ENCODE assay signal across 9 cellular contexts in genomic region chr20:63947638-63948456, GRCh38. TPM values are rescaled to one million over a fixed set of nuclear protein-coding genes. Genes with fewer than 3 reads are reported as not detected.
A peak's percentile ranks its signal among the peaks of the same experiment; 100 is the strongest.
DNase-seq lines count a peak whose midpoint lies in the region; ATAC-seq and TF ChIP-seq lines count a peak whose summit lies in the region.
"Had no signal": no experiment of that assay in that cellular context is flagged by ENCODE, and none has a peak within 500 bp of the region (broad histone marks: within the 10 kb centered on the region; RNA-seq: fewer than 3 reads in every experiment).

No MANE protein-coding gene starts in this region.

- H3K4me2 ChIP-seq in SK-N-SH: peak overlapping the region; percentile 15; the same call in 1 of the 2 replicates

- no peaks in the 10 kb centered on the region for H3K9me3 ChIP-seq in SK-N-SH
- H3K9me3 ChIP-seq in stomach smooth muscle (ENCODE audit: control insufficient read depth in 2 of 2, low read length in 2 of 2): no peaks in the 10 kb centered on the region

- H3K4me3 ChIP-seq in SK-N-SH (ENCODE audit: low read depth in 2 of 2, low read length in 1 of 2) (no peak overlapping the region; a peak in 1 of 4 replicates), stomach smooth muscle (ENCODE audit: low read length in 2 of 2) (peak overlapping the region in 1 of 2 donors; percentile 47)

- peaks cover 94% of the 10 kb centered on the region for H4K20me1 ChIP-seq in SK-N-SH (ENCODE audit: insufficient read depth)

- peaks cover 14 to 47% of the 10 kb centered on the region in 2 experiments; a peak in 3 of 4 replicates for H3K4me1 ChIP-seq in SK-N-SH (ENCODE audit: control insufficient read depth in 1 of 2, insufficient read depth in 2 of 2, low read depth in 1 of 2, low read length in 1 of 2)
- peaks cover 59% of the 10 kb centered on the region for H3K4me1 ChIP-seq in stomach smooth muscle (ENCODE audit: control insufficient read depth, insufficient read depth, low read length)

- H2AFZ ChIP-seq in SK-N-SH (ENCODE audit: low read depth): no peak overlapping the region

- TF ChIP-seq CTCF in SK-N-SH (IDR thresholded peaks at IDR 0.05): no peak

- H3K36me3 ChIP-seq in SK-N-SH (replicated peaks in 1 of 2; ENCODE audit: control insufficient read depth in 1 of 2, insufficient read depth in 2 of 2, low read length in 1 of 2): peaks cover 0 to 27% of the 10 kb centered on the region in 2 experiments
- H3K36me3 ChIP-seq in stomach smooth muscle (ENCODE audit: control insufficient read depth in 2 of 2, insufficient read depth in 2 of 2, low read length in 2 of 2): peaks cover 18 to 21% of the 10 kb centered on the region in 2 donors

- CTCF ChIA-PET in SK-N-SH (lab: Yijun Ruan, JAX): no interaction called here

- ATAC-seq in SK-N-SH treated with all-trans-retinoic acid at 6 μM for 48 hours (no peak), HG02981 (IDR thresholded peaks at IDR 0.05; ENCODE audit: unreplicated experiment) (no peak)

- no peaks in the 10 kb centered on the region for H3K27me3 Mint-ChIP-seq in activated T-helper 1 cell treated with anti-CD3 and anti-CD28 coated beads, Interleukin-12 subunit alpha, Interleukin-12 subunit beta, Interleukin-2, Interleukin-4 antibody, amounts not matched to agents 30 ng/mL and 10 ng/mL and 1 ng/mL, durations not matched to agents 14 hours and 24 hours and 36 hours (ENCODE audit: insufficient read depth)

- H3K4me3 Mint-ChIP-seq in activated T-helper 1 cell treated with anti-CD3 and anti-CD28 coated beads, Interleukin-12 subunit alpha, Interleukin-12 subunit beta, Interleukin-2, Interleukin-4 antibody, amounts not matched to agents 30 ng/mL and 10 ng/mL and 1 ng/mL, durations not matched to agents 14 hours and 24 hours and 36 hours: peak overlapping the region; percentile 77

- peaks cover 60% of the 10 kb centered on the region for H3K79me2 ChIP-seq in SK-N-SH (ENCODE audit: insufficient read depth)

- H3K36me3 Mint-ChIP-seq in activated T-helper 1 cell treated with anti-CD3 and anti-CD28 coated beads, Interleukin-12 subunit alpha, Interleukin-12 subunit beta, Interleukin-2, Interleukin-4 antibody, amounts not matched to agents 30 ng/mL and 10 ng/mL and 1 ng/mL, durations not matched to agents 14 hours and 24 hours and 36 hours (ENCODE audit: low read depth): peaks cover 8% of the 10 kb centered on the region

- H3K4me1 Mint-ChIP-seq in activated T-helper 1 cell treated with anti-CD3 and anti-CD28 coated beads, Interleukin-12 subunit alpha, Interleukin-12 subunit beta, Interleukin-2, Interleukin-4 antibody, amounts not matched to agents 30 ng/mL and 10 ng/mL and 1 ng/mL, durations not matched to agents 14 hours and 24 hours and 36 hours (ENCODE audit: low read depth): peaks cover 27% of the 10 kb centered on the region

- H3K9ac ChIP-seq in SK-N-SH (no peak overlapping the region), stomach smooth muscle (ENCODE audit: low read length in 2 of 2) (no peak overlapping the region)

- no peaks in the 10 kb centered on the region for H3K9me3 Mint-ChIP-seq in activated T-helper 1 cell treated with anti-CD3 and anti-CD28 coated beads, Interleukin-12 subunit alpha, Interleukin-12 subunit beta, Interleukin-2, Interleukin-4 antibody, amounts not matched to agents 30 ng/mL and 10 ng/mL and 1 ng/mL, durations not matched to agents 14 hours and 24 hours and 36 hours

- POLR2A ChIA-PET in SK-N-SH (lab: Yijun Ruan, JAX): no interaction called here

- H3K9me2 ChIP-seq in SK-N-SH: no peaks in the 10 kb centered on the region

- no peak for TF ChIP-seq RAD21 in SK-N-SH (IDR thresholded peaks at IDR 0.05; ENCODE audit: low read length)

- WGBS in SK-N-SH (ENCODE audit: low lambda C conversion rate): 61% methylated on average over 10 of the region's 27 CpGs

- H3K27ac ChIP-seq in SK-N-SH (ENCODE audit: low read depth in 2 of 2, low read length in 1 of 2) (peak overlapping the region in 1 of 2 experiments; percentile 81; a peak in 2 of 4 replicates), layer of hippocampus (ENCODE audit: low read depth, low read length) (peak overlapping the region; percentile 99), stomach smooth muscle (ENCODE audit: low read length) (peak overlapping the region; percentile 91)

- no peak for TF ChIP-seq EP300 in SK-N-SH (IDR thresholded peaks at IDR 0.05; ENCODE audit: borderline replicate concordance in 1 of 2, low read depth in 1 of 2, low read length in 1 of 2)

- no peaks in the 10 kb centered on the region for H3K27me3 ChIP-seq in SK-N-SH (ENCODE audit: insufficient read depth)
- H3K27me3 ChIP-seq in layer of hippocampus (ENCODE audit: control insufficient read depth, insufficient read depth, low read length): peaks cover 2% of the 10 kb centered on the region
- no peaks in the 10 kb centered on the region for H3K27me3 ChIP-seq in stomach smooth muscle (ENCODE audit: control insufficient read depth in 1 of 2, insufficient read depth in 2 of 2, low read length in 2 of 2)

- DNase-seq in SK-N-SH (no peak), HT-29 (ENCODE audit: low spot score) (no peak), NCI-H748 (lab: John Stamatoyannopoulos, UW; ENCODE audit: unreplicated experiment) (no peak)
- DNase-seq in activated T-helper 1 cell treated with anti-CD3 and anti-CD28 coated beads, Interleukin-12 subunit alpha, Interleukin-12 subunit beta, Interleukin-2, Interleukin-4 antibody, amounts not matched to agents 30 ng/mL and 10 ng/mL and 1 ng/mL, durations not matched to agents 14 hours and 24 hours and 36 hours (ENCODE audit: low spot score): no peak
- DNase-seq: cortex of kidney had no signal

- intact Hi-C loops in activated T-helper 1 cell treated with anti-CD3 and anti-CD28 coated beads, Interleukin-12 subunit alpha, Interleukin-12 subunit beta, Interleukin-2, Interleukin-4 antibody, amounts not matched to agents 30 ng/mL and 10 ng/mL and 1 ng/mL, durations not matched to agents 14 hours and 24 hours and 36 hours (cut with micrococcal nuclease): no loop called here

- H3F3A ChIP-seq in SK-N-SH (replicated peaks; ENCODE audit: insufficient read depth): peaks cover 25% of the 10 kb centered on the region

- H3K27ac Mint-ChIP-seq in activated T-helper 1 cell treated with anti-CD3 and anti-CD28 coated beads, Interleukin-12 subunit alpha, Interleukin-12 subunit beta, Interleukin-2, Interleukin-4 antibody, amounts not matched to agents 30 ng/mL and 10 ng/mL and 1 ng/mL, durations not matched to agents 14 hours and 24 hours and 36 hours: peak overlapping the region; percentile 94

TF ChIP-seq in SK-N-SH treated with all-trans-retinoic acid at 6 μM for 48 hours, 23 proteins besides CTCF, POLR2A, EP300 and RAD21 (continues in another document):
- no peak for TF ChIP-seq CREB5 (CRISPR knock-in tag; IDR thresholded peaks at IDR 0.05; ENCODE audit: low read depth)

RNA-seq across cellular contexts. Expression of gene UCKL1, which starts 8.4 kb away (rescaled TPM):
- polyA plus RNA-seq in SK-N-SH (2012; rRNA removed): 70.3 and 71.6 TPM in 2 replicates
- 25.9 and 43.7 TPM in 2 replicates for polyA plus RNA-seq in SK-N-SH (2012; cell fraction: cytosol; rRNA removed)
- polyA plus RNA-seq in SK-N-SH (2012; cell fraction: nucleus; rRNA removed): 214 and 226 TPM in 2 replicates
- 48.7 and 49.3 TPM in 2 replicates for total RNA-seq in activated T-helper 1 cell treated with anti-CD3 and anti-CD28 coated beads, Interleukin-12 subunit alpha, Interleukin-12 subunit beta, Interleukin-2, Interleukin-4 antibody, amounts not matched to agents 30 ng/mL and 10 ng/mL and 1 ng/mL, durations not matched to agents 14 hours and 24 hours and 36 hours
- 63.2 and 68.4 TPM in 2 replicates for total RNA-seq in HT-29 (2014; rRNA removed; shearing (Covaris generic))

RNA-seq across cellular contexts. Expression of gene ZNF512B, which starts 21.9 kb away (rescaled TPM):
- polyA plus RNA-seq in SK-N-SH (2012; rRNA removed): 10.4 and 11.8 TPM in 2 replicates
- 5.1 and 8.4 TPM in 2 replicates for polyA plus RNA-seq in SK-N-SH (2012; cell fraction: cytosol; rRNA removed)
- polyA plus RNA-seq in SK-N-SH (2012; cell fraction: nucleus; rRNA removed): 43.8 and 50.5 TPM in 2 replicates
- 28.0 and 28.3 TPM in 2 replicates for total RNA-seq in activated T-helper 1 cell treated with anti-CD3 and anti-CD28 coated beads, Interleukin-12 subunit alpha, Interleukin-12 subunit beta, Interleukin-2, Interleukin-4 antibody, amounts not matched to agents 30 ng/mL and 10 ng/mL and 1 ng/mL, durations not matched to agents 14 hours and 24 hours and 36 hours
- 0.34 and 0.38 TPM in 2 replicates for total RNA-seq in HT-29 (2014; rRNA removed; shearing (Covaris generic))

RNA-seq across cellular contexts. Expression of gene SAMD10, which starts 31.6 kb away (rescaled TPM):
- polyA plus RNA-seq in SK-N-SH (2012; rRNA removed): 11.0 and 11.6 TPM in 2 replicates
- polyA plus RNA-seq in SK-N-SH (2012; cell fraction: cytosol; rRNA removed): 3.8 and 5.8 TPM in 2 replicates
- 72.3 and 82.0 TPM in 2 replicates for polyA plus RNA-seq in SK-N-SH (2012; cell fraction: nucleus; rRNA removed)
- total RNA-seq in activated T-helper 1 cell treated with anti-CD3 and anti-CD28 coated beads, Interleukin-12 subunit alpha, Interleukin-12 subunit beta, Interleukin-2, Interleukin-4 antibody, amounts not matched to agents 30 ng/mL and 10 ng/mL and 1 ng/mL, durations not matched to agents 14 hours and 24 hours and 36 hours: 29.4 and 34.9 TPM in 2 replicates
- 47.2 and 51.9 TPM in 2 replicates for total RNA-seq in HT-29 (2014; rRNA removed; shearing (Covaris generic))

RNA-seq across cellular contexts. Expression of gene PRPF6, which starts 33.1 kb away (rescaled TPM):
- polyA plus RNA-seq in SK-N-SH (2012; rRNA removed): 50.1 and 59.1 TPM in 2 replicates
- polyA plus RNA-seq in SK-N-SH (2012; cell fraction: cytosol; rRNA removed): 38.8 and 45.4 TPM in 2 replicates
- 62.1 and 68.6 TPM in 2 replicates for polyA plus RNA-seq in SK-N-SH (2012; cell fraction: nucleus; rRNA removed)
- total RNA-seq in activated T-helper 1 cell treated with anti-CD3 and anti-CD28 coated beads, Interleukin-12 subunit alpha, Interleukin-12 subunit beta, Interleukin-2, Interleukin-4 antibody, amounts not matched to agents 30 ng/mL and 10 ng/mL and 1 ng/mL, durations not matched to agents 14 hours and 24 hours and 36 hours: 82.3 and 83.6 TPM in 2 replicates
- total RNA-seq in HT-29 (2014; rRNA removed; shearing (Covaris generic)): 102 and 110 TPM in 2 replicates

RNA-seq across cellular contexts. Expression of gene DNAJC5, which starts 52.9 kb away (rescaled TPM):
- polyA plus RNA-seq in SK-N-SH (2012; rRNA removed): 24.2 and 26.2 TPM in 2 replicates
- polyA plus RNA-seq in SK-N-SH (2012; cell fraction: cytosol; rRNA removed): 13.7 and 19.3 TPM in 2 replicates
- polyA plus RNA-seq in SK-N-SH (2012; cell fraction: nucleus; rRNA removed): 25.6 and 26.2 TPM in 2 replicates
- total RNA-seq in activated T-helper 1 cell treated with anti-CD3 and anti-CD28 coated beads, Interleukin-12 subunit alpha, Interleukin-12 subunit beta, Interleukin-2, Interleukin-4 antibody, amounts not matched to agents 30 ng/mL and 10 ng/mL and 1 ng/mL, durations not matched to agents 14 hours and 24 hours and 36 hours: 47.5 and 48.2 TPM in 2 replicates
- 106 and 109 TPM in 2 replicates for total RNA-seq in HT-29 (2014; rRNA removed; shearing (Covaris generic))

Comparison
In these comparisons a context has a peak if more than half of its experiments do, and no peak if none do; other contexts are left out.
1. RNA of gene ZNF512B, which starts 21.9 kb away (total RNA-seq): 28.0 to 28.3 TPM in activated T-helper 1 cell treated with anti-CD3 and anti-CD28 coated beads, Interleukin-12 subunit alpha, Interleukin-12 subunit beta, Interleukin-2, Interleukin-4 antibody, amounts not matched to agents 30 ng/mL and 10 ng/mL and 1 ng/mL, durations not matched to agents 14 hours and 24 hours and 36 hours; 0.34 to 0.38 TPM in HT-29; every median in the first group is over 10 times any median in the second.